ENCODE assay signal across 8 cellular contexts in the genomic region with DNA sequence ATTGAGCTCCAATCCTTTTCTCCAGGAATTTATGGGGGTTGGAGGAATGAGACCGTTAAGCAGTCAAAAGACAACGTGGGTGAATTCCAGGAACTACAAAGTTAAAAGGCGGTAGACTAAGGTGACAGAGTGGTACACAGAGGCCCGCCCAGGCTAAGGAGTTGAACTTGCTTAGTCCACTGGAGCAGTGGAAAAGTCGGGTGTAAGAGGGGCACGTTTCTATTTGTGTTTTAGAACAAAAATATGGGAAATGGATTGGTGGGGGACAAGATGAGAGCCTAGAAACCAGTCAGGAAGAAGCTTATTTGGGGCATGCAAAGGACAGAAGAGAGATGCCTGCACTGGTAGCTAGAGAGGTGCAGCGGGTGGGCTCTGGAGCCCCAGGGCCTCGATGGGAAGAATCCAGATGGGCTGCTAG. TPM values are rescaled to one million over a fixed set of nuclear protein-coding genes. Genes with fewer than 3 reads are reported as not detected.
DNase-seq lines count a peak whose midpoint lies in the region; ATAC-seq and TF ChIP-seq lines count a peak whose summit lies in the region.

No MANE protein-coding gene starts in this region.

- peaks cover 38% of the 10 kb centered on the region for H3K79me2 ChIP-seq in neural progenitor cell (ENCODE audit: low read depth)

- CTCF ChIA-PET in Calu3 (lab: Charles Lee) = interaction anchor here (1.3 to 1.8 kb wide), 2 partner anchors 11 to 23 kb away, joined by 3 to 9 read pairs; no protein-coding TSS in a partner anchor

- no peak overlapping the region for H2AFZ ChIP-seq in neural progenitor cell (replicated peaks)

- no peak overlapping the region for H3K27ac ChIP-seq in neural progenitor cell

- TF ChIP-seq CTCF in Calu3 (IDR thresholded peaks at IDR 0.05; ENCODE audit: unreplicated experiment) (no peak), neural progenitor cell (IDR thresholded peaks at IDR 0.05) (no peak)

- no peaks in the 10 kb centered on the region for H3K9me3 ChIP-seq in neural progenitor cell (ENCODE audit: low read depth)

- DNase-seq in Calu3 (no peak), LHCN-M2 (ENCODE audit: low read depth) (peak; percentile 8), neural progenitor cell (ENCODE audit: low spot score) (no peak), NCI-H345 (lab: John Stamatoyannopoulos, UW) (no peak), HuH-7.5 (ENCODE audit: low spot score) (no peak), NCI-H524 (lab: John Stamatoyannopoulos, UW) (no peak)
- DNase-seq in central memory CD8-positive, alpha-beta T cell (ENCODE audit: low spot score in 2 of 2) = no peak

- no TSS peak for BruUV-seq in Calu3 (replicated peaks; lab: Mats Ljungman, UMichigan)

- no peaks in the 10 kb centered on the region for H3K36me3 ChIP-seq in neural progenitor cell

- H3K27ac Mint-ChIP-seq in Calu3 (ENCODE audit: unreplicated experiment) = peak overlapping the region; percentile 6
- no peak overlapping the region for H3K27ac Mint-ChIP-seq in central memory CD8-positive, alpha-beta T cell (ENCODE audit: low read depth)
- peak overlapping the region; percentile 95 for H3K27ac Mint-ChIP-seq in neural progenitor cell

- H3K4me1 Mint-ChIP-seq in Calu3 (ENCODE audit: low read depth, unreplicated experiment) = peaks cover 19% of the 10 kb centered on the region
- peaks cover 7% of the 10 kb centered on the region for H3K4me1 Mint-ChIP-seq in central memory CD8-positive, alpha-beta T cell
- H3K4me1 Mint-ChIP-seq in neural progenitor cell = peaks cover 32% of the 10 kb centered on the region

- intact Hi-C loops in Calu3 (cut with micrococcal nuclease; ENCODE audit: unreplicated experiment) = no loop called here

- no peak overlapping the region for H3K9ac ChIP-seq in neural progenitor cell

- H3K4me3 Mint-ChIP-seq in Calu3 (ENCODE audit: low read depth, unreplicated experiment) (peak overlapping the region; percentile 84), neural progenitor cell (peak overlapping the region; percentile 87)
- H3K4me3 Mint-ChIP-seq in central memory CD8-positive, alpha-beta T cell = peak overlapping the region; percentile 85

- H3K4me1 ChIP-seq in neural progenitor cell = peaks cover 37% of the 10 kb centered on the region

- H3F3A ChIP-seq in neural progenitor cell (ENCODE audit: low read depth) = peaks cover 38% of the 10 kb centered on the region

- H3K4me3 ChIP-seq in neural progenitor cell = peak overlapping the region; percentile 100

- peaks cover 21% of the 10 kb centered on the region for H3K27me3 ChIP-seq in neural progenitor cell

- no peak for ATAC-seq in central memory CD8-positive, alpha-beta T cell (replicated peaks; ENCODE audit: extremely low read depth, poor library complexity, severe bottlenecking)
- ATAC-seq in GM21786 (IDR thresholded peaks at IDR 0.05; ENCODE audit: unreplicated experiment) = no peak

- H3K36me3 Mint-ChIP-seq in Calu3 (ENCODE audit: insufficient read depth, unreplicated experiment) (peaks cover 16% of the 10 kb centered on the region), neural progenitor cell (no peaks in the 10 kb centered on the region)
- H3K36me3 Mint-ChIP-seq in central memory CD8-positive, alpha-beta T cell (ENCODE audit: insufficient read depth) = no peaks in the 10 kb centered on the region

- no peaks in the 10 kb centered on the region for H4K20me1 ChIP-seq in neural progenitor cell (ENCODE audit: low read depth)

- H3K9me3 Mint-ChIP-seq in Calu3 (ENCODE audit: low read depth, unreplicated experiment) (no peaks in the 10 kb centered on the region), neural progenitor cell (no peaks in the 10 kb centered on the region)
- H3K9me3 Mint-ChIP-seq in central memory CD8-positive, alpha-beta T cell = no peaks in the 10 kb centered on the region

- H3K4me2 ChIP-seq in neural progenitor cell = peak overlapping the region; percentile 85

- peaks cover 12% of the 10 kb centered on the region for H3K27me3 Mint-ChIP-seq in Calu3 (ENCODE audit: unreplicated experiment)
- no peaks in the 10 kb centered on the region for H3K27me3 Mint-ChIP-seq in central memory CD8-positive, alpha-beta T cell
- peaks cover 9% of the 10 kb centered on the region for H3K27me3 Mint-ChIP-seq in neural progenitor cell (ENCODE audit: insufficient read depth, low read depth)

RNA-seq across cellular contexts. Expression of a gene that starts 1.2 kb away (rescaled TPM):
- 13.6 and 14.3 TPM in 2 replicates for total RNA-seq in Calu3 (2022)
- 12.3 and 12.7 TPM in 2 replicates for total RNA-seq in LHCN-M2 (2014; rRNA removed)
- 1.7 TPM for polyA plus RNA-seq in LHCN-M2 (2012)
- 20.8 and 34.4 TPM in 2 replicates for total RNA-seq in neural progenitor cell (ENCODE audit: low replicate concordance)
